ENCODE assay signal across 8 cellular contexts in genomic region chr9:100602302-100602930, GRCh38. TPM values are rescaled to one million over a fixed set of nuclear protein-coding genes. Genes with fewer than 3 reads are reported as not detected.
DNase-seq lines count a peak whose midpoint lies in the region; ATAC-seq and TF ChIP-seq lines count a peak whose summit lies in the region.

No MANE protein-coding gene starts in this region.

- no peaks in the 10 kb centered on the region for H4K20me1 ChIP-seq in mammary epithelial cell (ENCODE audit: insufficient read depth, low read length)

- intact Hi-C loops in mammary epithelial cell (cut with micrococcal nuclease): loop anchor here (1.0 to 5.0 kb wide), 4 partner anchors 112 to 786 kb away; no protein-coding TSS in a partner anchor

- no peak overlapping the region for H3K4me2 ChIP-seq in mammary epithelial cell (ENCODE audit: insufficient read depth, low read depth, low read length)

- H3K9me3 ChIP-seq in mammary epithelial cell (replicated peaks; ENCODE audit: insufficient read depth, low read length) (no peaks in the 10 kb centered on the region), lung (ENCODE audit: control insufficient read depth in 2 of 2, insufficient read depth in 1 of 2, low read length in 1 of 2) (no peaks in the 10 kb centered on the region)

- H3K9ac ChIP-seq in mammary epithelial cell (ENCODE audit: insufficient read depth, low read length): no peak overlapping the region

- POLR2A ChIA-PET in HEK293T (lab: Yijun Ruan, JAX): no interaction called here

- H2AFZ ChIP-seq in mammary epithelial cell (ENCODE audit: low read depth, low read length): no peak overlapping the region

- dilution Hi-C loops in mammary epithelial cell (cut with HindIII; ENCODE audit: low sequenced_read_pairs): no loop called here

- CTCF ChIA-PET in HEK293T (lab: Yijun Ruan, JAX) (interaction anchor here (0.6 to 1.9 kb wide), 11 partner anchors 8 to 1111 kb away, joined by 3 to 19 read pairs (median 4); no protein-coding TSS in a partner anchor), mammary epithelial cell (lab: Charles Lee; ENCODE audit: low non-redundant PET) (interaction anchor here (0.6 to 1.4 kb wide), 6 partner anchors 40 to 1757 kb away, joined by 3 to 22 read pairs (median 4); no protein-coding TSS in a partner anchor)

- H3K27me3 ChIP-seq in mammary epithelial cell (ENCODE audit: insufficient read depth, low read length): no peaks in the 10 kb centered on the region
- no peaks in the 10 kb centered on the region for H3K27me3 ChIP-seq in lung (ENCODE audit: control insufficient read depth, insufficient read depth)

- peak; percentile 64 to 76 for TF ChIP-seq CTCF in mammary epithelial cell (conservative IDR thresholded peaks at IDR 0.05 in 1 of 2, IDR thresholded peaks at IDR 0.05 in 1 of 2; ENCODE audit: extremely low read depth in 1 of 2, insufficient read depth in 1 of 2, low read depth in 1 of 2, low read length in 2 of 2)
- peak; percentile 30 for TF ChIP-seq CTCF in lung (IDR thresholded peaks at IDR 0.05; ENCODE audit: control extremely low read depth, extremely low read depth)

- no peaks in the 10 kb centered on the region for H3K79me2 ChIP-seq in mammary epithelial cell (ENCODE audit: insufficient read depth, low read length)

- in situ Hi-C loops in mammary epithelial cell (cut with MboI; ENCODE audit: low sequenced_read_pairs in 2 of 2): loop anchor here (10.0 to 25.0 kb wide), 2 partner anchors 710 to 712 kb away; no protein-coding TSS in a partner anchor

- no peak overlapping the region for H3K4me3 ChIP-seq in mammary epithelial cell (replicated peaks in 1 of 3; ENCODE audit: insufficient read depth in 1 of 3, low read depth in 2 of 3, low read length in 3 of 3)
- H3K4me3 ChIP-seq in lung: no peak overlapping the region

- BruUV-seq in mammary epithelial cell (replicated peaks; lab: Mats Ljungman, UMichigan): no TSS peak

- ATAC-seq in lung (ENCODE audit: insufficient read depth, low FRiP score): no peak
- no peak for ATAC-seq in GM21447 (IDR thresholded peaks at IDR 0.05; ENCODE audit: unreplicated experiment)
- ATAC-seq in HG02884 (IDR thresholded peaks at IDR 0.05; ENCODE audit: unreplicated experiment): no peak

- H3K36me3 ChIP-seq in mammary epithelial cell (ENCODE audit: insufficient read depth, low read length) (no peaks in the 10 kb centered on the region), lung (ENCODE audit: control insufficient read depth in 2 of 2, insufficient read depth in 2 of 2, low read length in 2 of 2) (no peaks in the 10 kb centered on the region)

- no peak overlapping the region for H3K27ac ChIP-seq in mammary epithelial cell (ENCODE audit: insufficient read depth, low read depth, low read length)
- no peak overlapping the region for H3K27ac ChIP-seq in lung (ENCODE audit: low read depth in 1 of 2, low read length in 1 of 2)

- DNase-seq in AG20443 (ENCODE audit: low spot score): peak; percentile 55
- DNase-seq in HEK293T (ENCODE audit: extremely low spot score): peak; percentile 56
- DNase-seq in NCI-H510A treated with DMSO at 0.1 percent for 48 hours (lab: John Stamatoyannopoulos, UW): peak; percentile 86
- DNase-seq in mammary epithelial cell: peak; percentile 58
- no peak for DNase-seq in lung (ENCODE audit: low spot score)
- no peak for DNase-seq in activated effector memory CD4-positive, alpha-beta T cell treated with Interleukin-2 at 50 U/mL for 16 hours

- H3K4me1 ChIP-seq in mammary epithelial cell (ENCODE audit: insufficient read depth, low read length): peaks cover 11% of the 10 kb centered on the region
- H3K4me1 ChIP-seq in lung (ENCODE audit: control insufficient read depth in 2 of 2, insufficient read depth in 2 of 2, low read length in 2 of 2): no peaks in the 10 kb centered on the region

- 17% methylated on average over 3 of the region's 3 CpGs for WGBS in mammary epithelial cell (ENCODE audit: low coverage, missing lambda C conversion rate)
- WGBS in lung, 2 donors: 55 to 57% methylated on average over 3 of the region's 3 CpGs

TF ChIP-seq in HEK293T, 16 proteins besides CTCF, POLR2A, EP300 and RAD21:
- TF ChIP-seq FOXM1 (IDR thresholded peaks at IDR 0.05; ENCODE audit: borderline replicate concordance): no peak
- TF ChIP-seq CTBP1 (IDR thresholded peaks at IDR 0.05; ENCODE audit: borderline replicate concordance): no peak
- no peak for TF ChIP-seq ELF4 (IDR thresholded peaks at IDR 0.05)
- TF ChIP-seq FOXA1 (IDR thresholded peaks at IDR 0.05): no peak
- TF ChIP-seq PKNOX1 (IDR thresholded peaks at IDR 0.05): no peak
- TF ChIP-seq HDGF (IDR thresholded peaks at IDR 0.05; ENCODE audit: borderline replicate concordance): no peak
- TF ChIP-seq FOXK2 (IDR thresholded peaks at IDR 0.05): no peak
- TF ChIP-seq ARNT (IDR thresholded peaks at IDR 0.05): no peak
- no peak for TF ChIP-seq SUZ12 (IDR thresholded peaks at IDR 0.05)
- TF ChIP-seq L3MBTL2 (conservative IDR thresholded peaks at IDR 0.05): no peak
- TF ChIP-seq SP1 (IDR thresholded peaks at IDR 0.05): no peak
- no peak for TF ChIP-seq NFRKB (IDR thresholded peaks at IDR 0.05)
- no peak for TF ChIP-seq LEF1 (IDR thresholded peaks at IDR 0.05; ENCODE audit: borderline replicate concordance)
- no peak for TF ChIP-seq ZNF384 (IDR thresholded peaks at IDR 0.05)
- no peak for TF ChIP-seq TARDBP (IDR thresholded peaks at IDR 0.05)
- no peak for TF ChIP-seq BHLHE40 (IDR thresholded peaks at IDR 0.05; ENCODE audit: borderline replicate concordance)

RNA-seq across cellular contexts. Expression of gene CAVIN4, which starts 24.5 kb away (rescaled TPM):
- under 1 TPM; 0.33 to 0.66 TPM for total RNA-seq in mammary epithelial cell
- 0.10 TPM for polyA plus RNA-seq in mammary epithelial cell
- polyA minus RNA-seq in mammary epithelial cell: not detected
- 1 to 10 TPM in 1 of 2 donors, under 1 TPM in 1; 0.64 to 1.3 TPM for total RNA-seq in lung
- polyA plus RNA-seq in lung: under 1 TPM; 0.22 to 0.31 TPM

Comparison
In these comparisons a context has a peak if more than half of its experiments do, and no peak if none do; other contexts are left out.
1. DNase-seq: peak in AG20443 (single experiment), HEK293T (single experiment), NCI-H510A treated with DMSO at 0.1 percent for 48 hours (single experiment) and mammary epithelial cell (single experiment); none in lung (single experiment) and activated effector memory CD4-positive, alpha-beta T cell treated with Interleukin-2 at 50 U/mL for 16 hours (single experiment).